12 cellular contexts compared by ENCODE assay signal in genomic region chr14:101825797-101826196, GRCh38.
A peak's percentile ranks its signal among the peaks of the same experiment; 100 is the strongest.
DNase-seq lines count a peak whose midpoint lies in the region; ATAC-seq and TF ChIP-seq lines count a peak whose summit lies in the region.
"Had no signal": no experiment of that assay in that cellular context is flagged by ENCODE, and none has a peak within 500 bp of the region (broad histone marks: within the 10 kb centered on the region; RNA-seq: fewer than 3 reads in every experiment).

No MANE protein-coding gene starts in this region.

- peak overlapping the region; percentile 82 for H3K4me3 Mint-ChIP-seq in activated naive CD4-positive, alpha-beta T cell treated with anti-CD3 and anti-CD28 coated beads, Interleukin-2, amount 50 U/mL, for 24 hours
- peak overlapping the region; percentile 69 for H3K4me3 Mint-ChIP-seq in activated CD8-positive, alpha-beta T cell treated with anti-CD3 and anti-CD28 coated beads, Interleukin-2, amount 10 ng/mL, durations not matched to agents 7 days and 5 days
- H3K4me3 Mint-ChIP-seq in type B pancreatic cell: no peak overlapping the region
- H3K4me3 Mint-ChIP-seq: WTC11 had no signal

- H3K27ac Mint-ChIP-seq in activated naive CD4-positive, alpha-beta T cell treated with anti-CD3 and anti-CD28 coated beads, Interleukin-2, amount 50 U/mL, for 24 hours: peak overlapping the region; percentile 98
- H3K27ac Mint-ChIP-seq in activated CD8-positive, alpha-beta T cell treated with anti-CD3 and anti-CD28 coated beads, Interleukin-2, amount 10 ng/mL, durations not matched to agents 7 days and 5 days: peak overlapping the region; percentile 96
- H3K27ac Mint-ChIP-seq in type B pancreatic cell: peak overlapping the region; percentile 15
- H3K27ac Mint-ChIP-seq: WTC11 had no signal

- no peak for DNase-seq in activated naive CD4-positive, alpha-beta T cell (lab: John Stamatoyannopoulos, UW)
- DNase-seq in activated CD8-positive, alpha-beta T cell treated with anti-CD3 and anti-CD28 coated beads, Interleukin-2, amount 10 ng/mL, durations not matched to agents 7 days and 5 days: no peak
- DNase-seq in type B pancreatic cell (ENCODE audit: extremely low spot score, unreplicated experiment): no peak
- DNase-seq in T-helper 9 cell: no peak
- no peak for DNase-seq in HT-29 (ENCODE audit: low spot score)
- DNase-seq: NCI-H2081 treated with DMSO at 0.1 percent for 48 hours, RPMI8226 had no signal

- ATAC-seq in activated CD8-positive, alpha-beta T cell treated with anti-CD3 and anti-CD28 coated beads, Interleukin-2, amount 10 ng/mL, durations not matched to agents 7 days and 5 days: no peak
- no peak for ATAC-seq in esophagus mucosa
- ATAC-seq: WTC11 had no signal

- H3K27me3 ChIP-seq in mucosa of rectum (ENCODE audit: control insufficient read depth in 2 of 2, insufficient read depth in 2 of 2, low read length in 2 of 2): no peaks in the 10 kb centered on the region
- H3K27me3 ChIP-seq: ascending aorta had no signal

- H3K27me3 Mint-ChIP-seq in activated naive CD4-positive, alpha-beta T cell treated with anti-CD3 and anti-CD28 coated beads, Interleukin-2, amount 50 U/mL, for 24 hours: no peaks in the 10 kb centered on the region
- H3K27me3 Mint-ChIP-seq in activated CD8-positive, alpha-beta T cell treated with anti-CD3 and anti-CD28 coated beads, Interleukin-2, amount 10 ng/mL, durations not matched to agents 7 days and 5 days (ENCODE audit: low read depth): no peaks in the 10 kb centered on the region
- H3K27me3 Mint-ChIP-seq in type B pancreatic cell: no peaks in the 10 kb centered on the region

- no peak for TF ChIP-seq CTCF in type B pancreatic cell (conservative IDR thresholded peaks at IDR 0.05)

- peak overlapping the region; percentile 0 to 2 for H3K9ac ChIP-seq in mucosa of rectum (ENCODE audit: low read depth in 1 of 2, low read length in 2 of 2)

- H3K4me3 ChIP-seq in mucosa of rectum (ENCODE audit: low read length in 2 of 2): peak overlapping the region in 1 of 2 donors; percentile 49
- H3K4me3 ChIP-seq: ascending aorta had no signal

- peaks cover 19% of the 10 kb centered on the region for H3K36me3 Mint-ChIP-seq in activated naive CD4-positive, alpha-beta T cell treated with anti-CD3 and anti-CD28 coated beads, Interleukin-2, amount 50 U/mL, for 24 hours
- H3K36me3 Mint-ChIP-seq in activated CD8-positive, alpha-beta T cell treated with anti-CD3 and anti-CD28 coated beads, Interleukin-2, amount 10 ng/mL, durations not matched to agents 7 days and 5 days (ENCODE audit: low read depth): peaks cover 71% of the 10 kb centered on the region
- H3K36me3 Mint-ChIP-seq in type B pancreatic cell: peaks cover 34% of the 10 kb centered on the region

- H3K4me1 ChIP-seq in mucosa of rectum (ENCODE audit: control insufficient read depth in 2 of 2, insufficient read depth in 2 of 2, low read length in 2 of 2): peaks cover 3 to 5% of the 10 kb centered on the region in 2 donors

- peaks cover 0 to 11% of the 10 kb centered on the region in 2 donors for H3K36me3 ChIP-seq in mucosa of rectum (ENCODE audit: control insufficient read depth in 2 of 2, insufficient read depth in 2 of 2, low read length in 2 of 2)
- H3K36me3 ChIP-seq: ascending aorta had no signal

- H3K27ac ChIP-seq in mucosa of rectum (ENCODE audit: low read depth in 2 of 2, low read length in 2 of 2): peak overlapping the region; percentile 78 to 88

- no peaks in the 10 kb centered on the region for H3K9me3 Mint-ChIP-seq in activated naive CD4-positive, alpha-beta T cell treated with anti-CD3 and anti-CD28 coated beads, Interleukin-2, amount 50 U/mL, for 24 hours
- no peaks in the 10 kb centered on the region for H3K9me3 Mint-ChIP-seq in activated CD8-positive, alpha-beta T cell treated with anti-CD3 and anti-CD28 coated beads, Interleukin-2, amount 10 ng/mL, durations not matched to agents 7 days and 5 days (ENCODE audit: insufficient read depth)
- H3K9me3 Mint-ChIP-seq in type B pancreatic cell: peaks cover 16% of the 10 kb centered on the region

- H3K4me1 Mint-ChIP-seq in activated naive CD4-positive, alpha-beta T cell treated with anti-CD3 and anti-CD28 coated beads, Interleukin-2, amount 50 U/mL, for 24 hours: peaks cover 78% of the 10 kb centered on the region
- H3K4me1 Mint-ChIP-seq in activated CD8-positive, alpha-beta T cell treated with anti-CD3 and anti-CD28 coated beads, Interleukin-2, amount 10 ng/mL, durations not matched to agents 7 days and 5 days (ENCODE audit: low read depth): peaks cover 82% of the 10 kb centered on the region
- peaks cover 18% of the 10 kb centered on the region for H3K4me1 Mint-ChIP-seq in type B pancreatic cell (ENCODE audit: unreplicated experiment)
- H3K4me1 Mint-ChIP-seq: WTC11 had no signal

- POLR2A ChIA-PET in activated CD8-positive, alpha-beta T cell treated with anti-CD3 and anti-CD28 coated beads, Interleukin-2, amount 10 ng/mL, durations not matched to agents 7 days and 5 days (lab: Charles Lee): interaction anchor here (0.7 to 15.1 kb wide), 5 partner anchors 10 to 47 kb away, joined by 3 to 820 read pairs (median 15); no protein-coding TSS in a partner anchor

- CTCF ChIA-PET in activated CD8-positive, alpha-beta T cell treated with anti-CD3 and anti-CD28 coated beads, Interleukin-2, amount 10 ng/mL, durations not matched to agents 7 days and 5 days (lab: Charles Lee): interaction anchor here (1.1 to 5.6 kb wide), 6 partner anchors 11 to 119 kb away, joined by 5 to 57 read pairs (median 28); no protein-coding TSS in a partner anchor

- H3K9me3 ChIP-seq in mucosa of rectum (ENCODE audit: control insufficient read depth in 2 of 2, low read length in 2 of 2): no peaks in the 10 kb centered on the region
- H3K9me3 ChIP-seq: ascending aorta had no signal

Comparison
In these comparisons a context has a peak if more than half of its experiments do, and no peak if none do; other contexts are left out.
1. H3K27ac Mint-ChIP-seq: peak in every context shown above with its lines; median percentile 98 in activated naive CD4-positive, alpha-beta T cell treated with anti-CD3 and anti-CD28 coated beads, Interleukin-2, amount 50 U/mL, for 24 hours; 96 in activated CD8-positive, alpha-beta T cell treated with anti-CD3 and anti-CD28 coated beads, Interleukin-2, amount 10 ng/mL, durations not matched to agents 7 days and 5 days; 15 in type B pancreatic cell.